In the genomic region with DNA sequence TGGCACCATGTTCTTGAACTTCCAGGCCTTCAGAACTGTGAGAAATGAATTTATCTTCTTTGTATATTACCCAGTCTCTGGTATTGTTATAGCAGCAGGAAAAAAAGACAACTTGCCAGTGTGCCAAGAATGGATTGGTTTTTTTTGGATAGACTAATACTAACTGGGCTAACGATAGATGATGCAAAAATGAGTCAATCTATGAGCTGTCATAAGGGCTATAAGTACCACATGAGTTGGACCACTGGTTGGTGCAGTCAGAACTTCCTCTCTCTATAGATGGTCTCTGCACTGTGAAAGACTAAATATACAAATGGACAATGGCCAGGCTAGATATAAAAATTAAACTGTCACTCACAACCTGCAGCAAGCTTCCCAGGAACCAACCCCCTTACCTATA, we compare ENCODE assay signal across 18 cellular contexts.
DNase-seq lines count a peak whose midpoint lies in the region; ATAC-seq, FAIRE-seq and TF ChIP-seq lines count a peak whose summit lies in the region.
"Had no signal": no experiment of that assay in that cellular context is flagged by ENCODE, and none has a peak within 500 bp of the region (broad histone marks: within the 10 kb centered on the region; RNA-seq: fewer than 3 reads in every experiment).

No MANE protein-coding gene starts in this region.

- no peaks in the 10 kb centered on the region for H3K4me1 Mint-ChIP-seq in CD8-positive, alpha-beta memory T cell
- H3K4me1 Mint-ChIP-seq: mesothelial cell of epicardium, neural progenitor cell had no signal

- H3K4me3 ChIP-seq in CD8-positive, alpha-beta memory T cell (ENCODE audit: low read length): no peak overlapping the region
- H3K4me3 ChIP-seq in psoas muscle: no peak overlapping the region
- H3K4me3 ChIP-seq: dorsolateral prefrontal cortex, gastroesophageal sphincter, neural progenitor cell, tibial artery had no signal

- H3K36me3 Mint-ChIP-seq in CD8-positive, alpha-beta memory T cell: no peaks in the 10 kb centered on the region
- H3K36me3 Mint-ChIP-seq: mesothelial cell of epicardium, neural progenitor cell had no signal

- peak; percentile 65 for FAIRE-seq in RCC 7860 (lab: Jason Lieb, UNC)

- H3K9me3 ChIP-seq in CD8-positive, alpha-beta memory T cell (ENCODE audit: low read length): no peaks in the 10 kb centered on the region
- H3K9me3 ChIP-seq in psoas muscle: no peaks in the 10 kb centered on the region
- H3K9me3 ChIP-seq: gastroesophageal sphincter, tibial artery had no signal

- 79 to 90% (median 89%) methylated on average over 1 of the region's 1 CpG for WGBS in psoas muscle, 3 donors

- H3K27me3 ChIP-seq in CD8-positive, alpha-beta memory T cell (ENCODE audit: insufficient read depth, low read length, poor library complexity, severe bottlenecking): no peaks in the 10 kb centered on the region
- peaks cover 0 to 4% (median 0%) of the 10 kb centered on the region in 3 donors for H3K27me3 ChIP-seq in psoas muscle (ENCODE audit: insufficient read depth in 3 of 3, low read length in 2 of 3)
- H3K27me3 ChIP-seq: dorsolateral prefrontal cortex, gastroesophageal sphincter, neural progenitor cell, tibial artery had no signal

- no peaks in the 10 kb centered on the region for H3K27me3 Mint-ChIP-seq in CD8-positive, alpha-beta memory T cell

- CTCF ChIA-PET in CD8-positive, alpha-beta memory T cell (lab: Charles Lee): no interaction called here

- no peak for ATAC-seq in psoas muscle
- ATAC-seq: activated T-cell treated with anti-CD3 and anti-CD28 coated beads, Interleukin-2, amount 50 U/mL, for 72 hours; gastroesophageal sphincter; sciatic nerve had no signal

- TF ChIP-seq CTCF in psoas muscle (IDR thresholded peaks at IDR 0.05): no peak

- H3K36me3 ChIP-seq in CD8-positive, alpha-beta memory T cell (ENCODE audit: insufficient read depth, low read length): no peaks in the 10 kb centered on the region
- H3K36me3 ChIP-seq in psoas muscle (ENCODE audit: insufficient read depth in 1 of 2, low read depth in 1 of 2): no peaks in the 10 kb centered on the region
- H3K36me3 ChIP-seq: gastroesophageal sphincter, neural progenitor cell, tibial artery had no signal

- POLR2A ChIA-PET in CD8-positive, alpha-beta memory T cell (lab: Charles Lee): no interaction called here

- H3K4me3 Mint-ChIP-seq in CD8-positive, alpha-beta memory T cell: no peak overlapping the region
- H3K4me3 Mint-ChIP-seq: activated T-cell treated with anti-CD3 and anti-CD28 coated beads, Interleukin-2, amount 50 U/mL, for 72 hours; mesothelial cell of epicardium; neural progenitor cell had no signal

- intact Hi-C loops in psoas muscle (cut with DNase I): no loop called here

- H3K27ac Mint-ChIP-seq in CD8-positive, alpha-beta memory T cell: no peak overlapping the region
- H3K27ac Mint-ChIP-seq: activated T-cell treated with anti-CD3 and anti-CD28 coated beads, Interleukin-2, amount 50 U/mL, for 72 hours; mesothelial cell of epicardium; neural progenitor cell had no signal

- peak; percentile 81 for DNase-seq in EH (ENCODE audit: low read depth)
- DNase-seq in RCC 7860 (ENCODE audit: low spot score): peak; percentile 70
- DNase-seq in dermis blood vessel endothelial cell: peak; percentile 69
- peak; percentile 47 to 76 for DNase-seq in lung microvascular endothelial cell (ENCODE audit: low read depth in 2 of 2)
- no peak for DNase-seq in activated CD4-positive, alpha-beta T cell treated with anti-CD3 and anti-CD28 coated beads for 48 hours
- DNase-seq in CD8-positive, alpha-beta memory T cell: no peak
- DNase-seq in psoas muscle: no peak
- DNase-seq in NCI-H2081 treated with DMSO at 0.1 percent for 48 hours (lab: John Stamatoyannopoulos, UW): no peak
- DNase-seq: activated CD4-positive, alpha-beta T cell treated with anti-CD3 and anti-CD28 coated beads, Interleukin-2, amount 50 U/mL, for 4 hours; activated T-cell treated with anti-CD3 and anti-CD28 coated beads, Interleukin-2, amount 50 U/mL, for 72 hours; dorsolateral prefrontal cortex; NCI-H1105; stimulated activated CD4-positive, alpha-beta T cell treated with anti-CD3 and anti-CD28 coated beads, Interleukin-4, amount 100 ng/mL, for 4 hours; tibial artery had no signal

- H3K4me1 ChIP-seq in CD8-positive, alpha-beta memory T cell (ENCODE audit: insufficient read depth, low read length): no peaks in the 10 kb centered on the region
- no peaks in the 10 kb centered on the region for H3K4me1 ChIP-seq in psoas muscle
- H3K4me1 ChIP-seq: gastroesophageal sphincter, neural progenitor cell, tibial artery had no signal

- H3K9me3 Mint-ChIP-seq in CD8-positive, alpha-beta memory T cell: peaks cover 0 to 2% (median 0%) of the 10 kb centered on the region in 5 donors
- H3K9me3 Mint-ChIP-seq: neural progenitor cell had no signal

- no peak overlapping the region for H3K27ac ChIP-seq in CD8-positive, alpha-beta memory T cell (ENCODE audit: low read depth, low read length)
- no peak overlapping the region for H3K27ac ChIP-seq in psoas muscle
- H3K27ac ChIP-seq: dorsolateral prefrontal cortex, gastroesophageal sphincter, neural progenitor cell, tibial artery had no signal

Comparison
In these comparisons a context has a peak if more than half of its experiments do, and no peak if none do; other contexts are left out.
1. DNase-seq: peak in EH (single experiment), RCC 7860 (single experiment), dermis blood vessel endothelial cell (single experiment) and lung microvascular endothelial cell (2 of 2); none in activated CD4-positive, alpha-beta T cell treated with anti-CD3 and anti-CD28 coated beads for 48 hours (single experiment), CD8-positive, alpha-beta memory T cell (0 of 5), psoas muscle (0 of 2) and NCI-H2081 treated with DMSO at 0.1 percent for 48 hours (single experiment).